ENCODE assay signal across 14 cellular contexts in the genomic region with DNA sequence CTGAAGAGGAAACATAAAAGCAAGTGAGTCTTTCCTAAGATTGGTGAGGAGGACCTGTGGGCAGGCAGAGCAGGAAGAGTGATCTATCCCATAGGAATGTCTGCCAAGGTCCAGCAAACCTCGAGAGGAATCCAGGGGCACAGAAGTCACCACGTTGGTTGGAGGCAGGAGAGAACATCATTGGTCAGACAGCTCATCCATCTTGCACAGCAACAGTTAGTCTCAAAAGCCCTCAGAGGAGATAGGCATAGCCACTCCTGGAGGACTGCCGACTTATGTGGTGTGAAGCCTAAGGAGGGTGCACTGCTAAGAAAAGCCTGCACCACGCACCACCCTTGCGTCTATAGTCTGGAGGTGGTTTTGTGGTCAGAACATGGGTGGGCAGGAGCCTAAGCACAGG.
DNase-seq lines count a peak whose midpoint lies in the region; ATAC-seq and TF ChIP-seq lines count a peak whose summit lies in the region.
"Had no signal": no experiment of that assay in that cellular context is flagged by ENCODE, and none has a peak within 500 bp of the region (broad histone marks: within the 10 kb centered on the region; RNA-seq: fewer than 3 reads in every experiment).

No MANE protein-coding gene starts in this region.

- H3K27me3 Mint-ChIP-seq in CD4-positive, alpha-beta memory T cell = peaks cover 17 to 35% of the 10 kb centered on the region in 2 donors

- ATAC-seq in GM18907 (IDR thresholded peaks at IDR 0.05; ENCODE audit: unreplicated experiment) = no peak
- ATAC-seq: activated T-cell treated with anti-CD3 and anti-CD28 coated beads, Interleukin-2, amount 50 U/mL, for 72 hours had no signal

- DNase-seq in GM03348 (ENCODE audit: low spot score) (peak; percentile 91), RKO (ENCODE audit: low spot score) (peak; percentile 45), esophagus muscularis mucosa (ENCODE audit: extremely low spot score) (peak; percentile 53), retinal pigment epithelial cell (ENCODE audit: low read depth) (peak; percentile 71), GM19240 (ENCODE audit: insufficient read length, low spot score) (no peak)
- no peak for DNase-seq in stimulated activated CD4-positive, alpha-beta T cell treated with anti-CD3 and anti-CD28 coated beads, Interleukin-4, amount 100 ng/mL, for 1 hour
- no peak for DNase-seq in CD4-positive, alpha-beta memory T cell
- DNase-seq: activated T-cell treated with anti-CD3 and anti-CD28 coated beads, Interleukin-2, amount 50 U/mL, for 72 hours; caudate nucleus; glutamatergic neuron; NCI-H1105; stimulated activated naive CD4-positive, alpha-beta T cell treated with Interleukin-2 at 50 U/mL for 16 hours had no signal

- no peak for TF ChIP-seq EP300 in esophagus muscularis mucosa (IDR thresholded peaks at IDR 0.05)

- no peaks in the 10 kb centered on the region for H3K36me3 Mint-ChIP-seq in CD4-positive, alpha-beta memory T cell

- H3K36me3 ChIP-seq in esophagus muscularis mucosa = no peaks in the 10 kb centered on the region
- no peaks in the 10 kb centered on the region for H3K36me3 ChIP-seq in CD4-positive, alpha-beta memory T cell (ENCODE audit: insufficient read depth, low read length)
- H3K36me3 ChIP-seq: HAP-1 had no signal

- TF ChIP-seq CTCF in esophagus muscularis mucosa (IDR thresholded peaks at IDR 0.05) = no peak
- no peak for TF ChIP-seq CTCF in retinal pigment epithelial cell (conservative IDR thresholded peaks at IDR 0.05; ENCODE audit: low read depth, low read length)

- H3K4me3 Mint-ChIP-seq in CD4-positive, alpha-beta memory T cell = no peak overlapping the region
- H3K4me3 Mint-ChIP-seq: activated T-cell treated with anti-CD3 and anti-CD28 coated beads, Interleukin-2, amount 50 U/mL, for 72 hours had no signal

- peaks cover 0 to 4% (median 2%) of the 10 kb centered on the region in 8 donors for H3K9me3 Mint-ChIP-seq in CD4-positive, alpha-beta memory T cell
- H3K9me3 Mint-ChIP-seq: activated T-cell treated with anti-CD3 and anti-CD28 coated beads, Interleukin-2, amount 50 U/mL, for 72 hours had no signal

- H3K9me3 ChIP-seq in esophagus muscularis mucosa = peaks cover 0 to 5% (median 0%) of the 10 kb centered on the region in 4 donors
- H3K9me3 ChIP-seq in CD4-positive, alpha-beta memory T cell (ENCODE audit: control insufficient read depth in 1 of 2, low read length in 2 of 2) = no peaks in the 10 kb centered on the region
- H3K9me3 ChIP-seq: HAP-1 had no signal

- H3K27ac Mint-ChIP-seq in CD4-positive, alpha-beta memory T cell = no peak overlapping the region
- H3K27ac Mint-ChIP-seq: activated T-cell treated with anti-CD3 and anti-CD28 coated beads, Interleukin-2, amount 50 U/mL, for 72 hours had no signal

- intact Hi-C loops in esophagus muscularis mucosa (cut with DNase I) = no loop called here
- intact Hi-C loops in CD4-positive, alpha-beta memory T cell (cut with micrococcal nuclease) = no loop called here

- no peaks in the 10 kb centered on the region for H3K4me1 Mint-ChIP-seq in CD4-positive, alpha-beta memory T cell

- no peak overlapping the region for H3K4me3 ChIP-seq in esophagus muscularis mucosa
- H3K4me3 ChIP-seq in retinal pigment epithelial cell (ENCODE audit: low read length) = no peak overlapping the region
- H3K4me3 ChIP-seq in CD4-positive, alpha-beta memory T cell (ENCODE audit: low read length in 2 of 2) = no peak overlapping the region
- H3K4me3 ChIP-seq: HAP-1 had no signal

- no peaks in the 10 kb centered on the region for H3K4me1 ChIP-seq in esophagus muscularis mucosa
- no peaks in the 10 kb centered on the region for H3K4me1 ChIP-seq in CD4-positive, alpha-beta memory T cell (ENCODE audit: insufficient read depth, low read length)

- H3K27me3 ChIP-seq in esophagus muscularis mucosa = no peaks in the 10 kb centered on the region
- H3K27me3 ChIP-seq in CD4-positive, alpha-beta memory T cell (ENCODE audit: insufficient read depth, low read length) = no peaks in the 10 kb centered on the region

- no peak overlapping the region for H3K27ac ChIP-seq in esophagus muscularis mucosa (replicated peaks in 1 of 4)
- no peak overlapping the region for H3K27ac ChIP-seq in CD4-positive, alpha-beta memory T cell (ENCODE audit: low read depth, low read length)

- CTCF ChIA-PET in CD4-positive, alpha-beta memory T cell (lab: Charles Lee; ENCODE audit: partially characterized antibody) = no interaction called here

- POLR2A ChIA-PET in CD4-positive, alpha-beta memory T cell (lab: Charles Lee; ENCODE audit: partially characterized antibody) = no interaction called here

- TF ChIP-seq POLR2A in esophagus muscularis mucosa (IDR thresholded peaks at IDR 0.05; ENCODE audit: low read depth) = no peak

- 63% methylated on average over 3 of the region's 5 CpGs for WGBS in esophagus muscularis mucosa

Comparison
In these comparisons a context has a peak if more than half of its experiments do, and no peak if none do; other contexts are left out.
1. DNase-seq: peak in GM03348 (single experiment), RKO (single experiment), esophagus muscularis mucosa (single experiment) and retinal pigment epithelial cell (single experiment); none in stimulated activated CD4-positive, alpha-beta T cell treated with anti-CD3 and anti-CD28 coated beads, Interleukin-4, amount 100 ng/mL, for 1 hour (single experiment), CD4-positive, alpha-beta memory T cell (0 of 5) and GM19240 (single experiment).